In genomic region chr2:235511187-235511661, GRCh38 we compare ENCODE assay signal across 1 cellular context.
A peak's percentile ranks its signal among the peaks of the same experiment; 100 is the strongest.
TF ChIP-seq lines count a peak whose summit lies in the region.

No MANE protein-coding gene starts in this region.

TF ChIP-seq in IMR-90, 13 proteins besides CTCF, POLR2A, EP300 and RAD21 (continued from another document):
- TF ChIP-seq MAFK (IDR thresholded peaks at IDR 0.05; ENCODE audit: low read depth, low read length), result peak; percentile 88
TF ChIP-seq in IMR-90: peak in this region for 1.
